10 cellular contexts compared by ENCODE assay signal in genomic region chrX:71144651-71145050, GRCh38. TPM values are rescaled to one million over a fixed set of nuclear protein-coding genes. Genes with fewer than 3 reads are reported as not detected.
DNase-seq lines count a peak whose midpoint lies in the region; ATAC-seq and TF ChIP-seq lines count a peak whose summit lies in the region.
"Had no signal": no experiment of that assay in that cellular context is flagged by ENCODE, and none has a peak within 500 bp of the region (broad histone marks: within the 10 kb centered on the region; RNA-seq: fewer than 3 reads in every experiment).

Gene NLGN3, plus strand, starts transcription at chrX:71144841. Its CDS starts 2,909 bp downstream, at chrX:71147750.

- CTCF ChIA-PET in CD4-positive, alpha-beta T cell (lab: Charles Lee): no interaction called here

- TF ChIP-seq CTCF in CD4-positive, alpha-beta T cell (IDR thresholded peaks at IDR 0.05): no peak
- no peak for TF ChIP-seq CTCF in glutamatergic neuron (IDR thresholded peaks at IDR 0.05; ENCODE audit: partially characterized antibody, unreplicated experiment)
- no peak for TF ChIP-seq CTCF in parathyroid adenoma (IDR thresholded peaks at IDR 0.05)

- peak within 1 kb of the TSS; percentile 45 for H3K4me3 Mint-ChIP-seq in CD4-positive, alpha-beta T cell
- peak within 1 kb of the TSS; percentile 86 for H3K4me3 Mint-ChIP-seq in glutamatergic neuron (ENCODE audit: unreplicated experiment)
- H3K4me3 Mint-ChIP-seq: activated CD8-positive, alpha-beta memory T cell treated with anti-CD3 and anti-CD28 coated beads, Interleukin-2, amount 10 ng/mL, durations not matched to agents 7 days and 5 days had no signal

- H2AFZ ChIP-seq in parathyroid adenoma: no peak within 1 kb of the TSS

- H3K4me3 ChIP-seq in parathyroid adenoma (ENCODE audit: low read depth, low read length): no peak within 1 kb of the TSS
- H3K4me3 ChIP-seq: GM12878 had no signal

- no peak within 1 kb of the TSS for H3K27ac Mint-ChIP-seq in CD4-positive, alpha-beta T cell
- peak within 1 kb of the TSS; percentile 53 for H3K27ac Mint-ChIP-seq in glutamatergic neuron (ENCODE audit: unreplicated experiment)
- H3K27ac Mint-ChIP-seq: activated CD8-positive, alpha-beta memory T cell treated with anti-CD3 and anti-CD28 coated beads, Interleukin-2, amount 10 ng/mL, durations not matched to agents 7 days and 5 days had no signal

- H3K36me3 ChIP-seq in parathyroid adenoma (ENCODE audit: control insufficient read depth, insufficient read depth, low read length): no peaks in the 10 kb centered on the region

- H3K27me3 Mint-ChIP-seq in CD4-positive, alpha-beta T cell: no peaks in the 10 kb centered on the region
- H3K27me3 Mint-ChIP-seq in glutamatergic neuron (ENCODE audit: unreplicated experiment): peaks cover 3% of the 10 kb centered on the region
- H3K27me3 Mint-ChIP-seq: activated CD8-positive, alpha-beta memory T cell treated with anti-CD3 and anti-CD28 coated beads, Interleukin-2, amount 10 ng/mL, durations not matched to agents 7 days and 5 days had no signal

- ATAC-seq in CD4-positive, alpha-beta T cell (ENCODE audit: poor library complexity): no peak
- no peak for ATAC-seq in GM18502 (IDR thresholded peaks at IDR 0.05; ENCODE audit: poor library complexity, unreplicated experiment)
- ATAC-seq in GM18519 (IDR thresholded peaks at IDR 0.05; ENCODE audit: low FRiP score, unreplicated experiment): no peak
- ATAC-seq: activated CD8-positive, alpha-beta memory T cell treated with anti-CD3 and anti-CD28 coated beads, Interleukin-2, amount 10 ng/mL, durations not matched to agents 7 days and 5 days; GM12878 had no signal

- no peaks in the 10 kb centered on the region for H3K79me2 ChIP-seq in parathyroid adenoma

- no peak for DNase-seq in CD4-positive, alpha-beta T cell
- DNase-seq in glutamatergic neuron (peak; percentile 18), kidney tubule cell (ENCODE audit: low spot score) (no peak), NCI-H446 (lab: John Stamatoyannopoulos, UW) (no peak)
- DNase-seq: activated CD8-positive, alpha-beta memory T cell treated with anti-CD3 and anti-CD28 coated beads, Interleukin-2, amount 10 ng/mL, durations not matched to agents 7 days and 5 days had no signal

- H3K27ac ChIP-seq in CD4-positive, alpha-beta T cell (ENCODE audit: low read depth, low read length): no peak within 1 kb of the TSS
- H3K27ac ChIP-seq in parathyroid adenoma: no peak within 1 kb of the TSS

- H3K4me2 ChIP-seq in parathyroid adenoma (ENCODE audit: low read length): peak within 1 kb of the TSS; percentile 49

- POLR2A ChIA-PET in CD4-positive, alpha-beta T cell (lab: Charles Lee): no interaction called here

- no peaks in the 10 kb centered on the region for H3K9me3 ChIP-seq in CD4-positive, alpha-beta T cell (ENCODE audit: control insufficient read depth, low read length)
- no peaks in the 10 kb centered on the region for H3K9me3 ChIP-seq in parathyroid adenoma (ENCODE audit: control insufficient read depth, low read length)

- peaks cover 12% of the 10 kb centered on the region for H3K4me1 ChIP-seq in parathyroid adenoma

- intact Hi-C loops in CD4-positive, alpha-beta T cell (cut with DNase I, micrococcal nuclease): no loop called here

- H3K9me3 Mint-ChIP-seq in CD4-positive, alpha-beta T cell: no peaks in the 10 kb centered on the region
- H3K9me3 Mint-ChIP-seq in glutamatergic neuron (ENCODE audit: unreplicated experiment): peaks cover 4% of the 10 kb centered on the region

- peaks cover 13% of the 10 kb centered on the region for H3K4me1 Mint-ChIP-seq in CD4-positive, alpha-beta T cell (ENCODE audit: low read depth)
- peaks cover 5% of the 10 kb centered on the region for H3K4me1 Mint-ChIP-seq in glutamatergic neuron (ENCODE audit: low read depth, unreplicated experiment)

- peaks cover 14% of the 10 kb centered on the region for H3K36me3 Mint-ChIP-seq in CD4-positive, alpha-beta T cell (ENCODE audit: low read depth)
- no peaks in the 10 kb centered on the region for H3K36me3 Mint-ChIP-seq in glutamatergic neuron (ENCODE audit: unreplicated experiment)

- no peak within 1 kb of the TSS for H3K9ac ChIP-seq in parathyroid adenoma

- no peaks in the 10 kb centered on the region for H3K27me3 ChIP-seq in CD4-positive, alpha-beta T cell (ENCODE audit: control insufficient read depth, insufficient read depth, low read length)
- no peaks in the 10 kb centered on the region for H3K27me3 ChIP-seq in parathyroid adenoma (ENCODE audit: control insufficient read depth, insufficient read depth, low read length)

TF ChIP-seq in PFSK-1, 5 proteins besides CTCF, POLR2A, EP300 and RAD21:
- no peak for TF ChIP-seq TAF1 (IDR thresholded peaks at IDR 0.05; ENCODE audit: borderline replicate concordance, insufficient read depth, low read length)
- no peak for TF ChIP-seq REST (IDR thresholded peaks at IDR 0.05; ENCODE audit: insufficient read depth in 1 of 2, low read depth in 2 of 2, low read length in 2 of 2)
- TF ChIP-seq POLR2AphosphoS5 (IDR thresholded peaks at IDR 0.05; ENCODE audit: low read depth, low read length): 0 out of 2 replicates have a peak, but pooled peaks have one; percentile 17
TF ChIP-seq in PFSK-1: peak in this region for 1.

RNA-seq across cellular contexts. Expression of gene NLGN3, which starts in this region (rescaled TPM):
- 1 to 10 TPM; 3.4 to 4.3 TPM for total RNA-seq in CD4-positive, alpha-beta T cell
- 2.0 TPM for polyA plus RNA-seq in PFSK-1 (2012; ENCODE audit: insufficient read length, low read depth)
- 3.1 TPM for total RNA-seq in glutamatergic neuron (ENCODE audit: unreplicated experiment)
